Comparison of ENCODE assay signal across 15 cellular contexts in the genomic region with DNA sequence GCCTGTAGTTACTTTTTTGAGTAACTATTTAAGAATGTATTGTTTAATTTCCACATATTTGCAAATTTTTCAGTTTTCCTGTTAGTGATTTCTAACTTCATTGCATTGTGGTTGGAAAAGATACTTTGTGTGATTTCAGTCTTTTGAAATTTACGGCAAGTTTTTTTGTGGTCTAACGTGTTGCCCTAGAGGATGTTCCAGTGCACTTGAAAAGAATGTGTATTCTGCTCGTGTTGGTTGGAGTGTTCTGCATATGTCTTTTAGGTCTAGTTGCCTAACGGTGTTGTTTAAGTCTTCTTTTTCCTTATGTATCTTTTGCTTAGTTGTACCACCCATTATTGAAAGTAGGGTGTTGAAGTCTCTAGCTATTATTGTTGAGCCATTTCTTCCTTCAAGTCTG. TPM values are rescaled to one million over a fixed set of nuclear protein-coding genes. Genes with fewer than 3 reads are reported as not detected.
DNase-seq lines count a peak whose midpoint lies in the region; ATAC-seq and TF ChIP-seq lines count a peak whose summit lies in the region.
"Had no signal": no experiment of that assay in that cellular context is flagged by ENCODE, and none has a peak within 500 bp of the region (broad histone marks: within the 10 kb centered on the region; RNA-seq: fewer than 3 reads in every experiment).

No MANE protein-coding gene starts in this region.

- peaks cover 52% of the 10 kb centered on the region for H3K36me3 Mint-ChIP-seq in stimulated activated naive CD8-positive, alpha-beta T cell treated with anti-CD3 and anti-CD28 coated beads, Interleukin-15, Interleukin-2, amounts not matched to agents 100 ng/mL and 50 ng/mL, for 24 hours (ENCODE audit: low read depth)
- peaks cover 47% of the 10 kb centered on the region for H3K36me3 Mint-ChIP-seq in activated CD8-positive, alpha-beta T cell treated with anti-CD3 and anti-CD28 coated beads, Interleukin-2, amount 10 ng/mL, durations not matched to agents 7 days and 5 days (ENCODE audit: low read depth)
- peaks cover 2% of the 10 kb centered on the region for H3K36me3 Mint-ChIP-seq in effector memory CD8-positive, alpha-beta T cell (ENCODE audit: insufficient read depth)

- peaks cover 64% of the 10 kb centered on the region for H3K4me1 Mint-ChIP-seq in stimulated activated naive CD8-positive, alpha-beta T cell treated with anti-CD3 and anti-CD28 coated beads, Interleukin-15, Interleukin-2, amounts not matched to agents 100 ng/mL and 50 ng/mL, for 24 hours (ENCODE audit: low read depth)
- peaks cover 18% of the 10 kb centered on the region for H3K4me1 Mint-ChIP-seq in activated CD8-positive, alpha-beta T cell treated with anti-CD3 and anti-CD28 coated beads, Interleukin-2, amount 10 ng/mL, durations not matched to agents 7 days and 5 days (ENCODE audit: low read depth)
- peaks cover 22 to 54% of the 10 kb centered on the region in 2 donors for H3K4me1 Mint-ChIP-seq in effector memory CD8-positive, alpha-beta T cell (ENCODE audit: low read depth in 2 of 2)

- peak overlapping the region; percentile 35 for H3K4me3 Mint-ChIP-seq in stimulated activated naive CD8-positive, alpha-beta T cell treated with anti-CD3 and anti-CD28 coated beads, Interleukin-15, Interleukin-2, amounts not matched to agents 100 ng/mL and 50 ng/mL, for 24 hours
- H3K4me3 Mint-ChIP-seq in activated CD8-positive, alpha-beta T cell treated with anti-CD3 and anti-CD28 coated beads, Interleukin-2, amount 10 ng/mL, durations not matched to agents 7 days and 5 days: no peak overlapping the region
- H3K4me3 Mint-ChIP-seq in effector memory CD8-positive, alpha-beta T cell: peak overlapping the region in 1 of 2 donors; percentile 42

- no peak for DNase-seq in stimulated activated naive CD8-positive, alpha-beta T cell treated with anti-CD3 and anti-CD28 coated beads, Interleukin-15, Interleukin-2, amounts not matched to agents 100 U/mL and 50 U/mL, for 24 hours
- DNase-seq in activated CD8-positive, alpha-beta T cell treated with anti-CD3 and anti-CD28 coated beads, Interleukin-2, amount 10 ng/mL, durations not matched to agents 7 days and 5 days: no peak
- no peak for DNase-seq in effector memory CD8-positive, alpha-beta T cell
- no peak for DNase-seq in dorsolateral prefrontal cortex
- DNase-seq in effector CD4-positive, alpha-beta T cell: no peak
- no peak for DNase-seq in SIG-M5 (lab: John Stamatoyannopoulos, UW)
- DNase-seq: AML-193, NCI-H1436, NCI-H1930, NCI-H345, NCI-H524 treated with DMSO at 0.1 percent for 48 hours, PC-9 had no signal

- POLR2A ChIA-PET in activated CD8-positive, alpha-beta T cell treated with anti-CD3 and anti-CD28 coated beads, Interleukin-2, amount 10 ng/mL, durations not matched to agents 7 days and 5 days (lab: Charles Lee): no interaction called here

- H3K27ac ChIP-seq in dorsolateral prefrontal cortex: no peak overlapping the region
- H3K27ac ChIP-seq: C4-2B, PC-9, RWPE1 had no signal

- H3K27me3 Mint-ChIP-seq in stimulated activated naive CD8-positive, alpha-beta T cell treated with anti-CD3 and anti-CD28 coated beads, Interleukin-15, Interleukin-2, amounts not matched to agents 100 ng/mL and 50 ng/mL, for 24 hours: no peaks in the 10 kb centered on the region
- no peaks in the 10 kb centered on the region for H3K27me3 Mint-ChIP-seq in activated CD8-positive, alpha-beta T cell treated with anti-CD3 and anti-CD28 coated beads, Interleukin-2, amount 10 ng/mL, durations not matched to agents 7 days and 5 days (ENCODE audit: low read depth)
- no peaks in the 10 kb centered on the region for H3K27me3 Mint-ChIP-seq in effector memory CD8-positive, alpha-beta T cell

- peak overlapping the region; percentile 71 for H3K27ac Mint-ChIP-seq in stimulated activated naive CD8-positive, alpha-beta T cell treated with anti-CD3 and anti-CD28 coated beads, Interleukin-15, Interleukin-2, amounts not matched to agents 100 ng/mL and 50 ng/mL, for 24 hours
- H3K27ac Mint-ChIP-seq in activated CD8-positive, alpha-beta T cell treated with anti-CD3 and anti-CD28 coated beads, Interleukin-2, amount 10 ng/mL, durations not matched to agents 7 days and 5 days: peak overlapping the region; percentile 11
- no peak overlapping the region for H3K27ac Mint-ChIP-seq in effector memory CD8-positive, alpha-beta T cell

- H3K27me3 ChIP-seq in dorsolateral prefrontal cortex: no peaks in the 10 kb centered on the region

- H3K9me3 Mint-ChIP-seq in stimulated activated naive CD8-positive, alpha-beta T cell treated with anti-CD3 and anti-CD28 coated beads, Interleukin-15, Interleukin-2, amounts not matched to agents 100 ng/mL and 50 ng/mL, for 24 hours: peaks cover 5% of the 10 kb centered on the region
- H3K9me3 Mint-ChIP-seq in activated CD8-positive, alpha-beta T cell treated with anti-CD3 and anti-CD28 coated beads, Interleukin-2, amount 10 ng/mL, durations not matched to agents 7 days and 5 days (ENCODE audit: insufficient read depth): peaks cover 19% of the 10 kb centered on the region
- no peaks in the 10 kb centered on the region for H3K9me3 Mint-ChIP-seq in effector memory CD8-positive, alpha-beta T cell

- CTCF ChIA-PET in activated CD8-positive, alpha-beta T cell treated with anti-CD3 and anti-CD28 coated beads, Interleukin-2, amount 10 ng/mL, durations not matched to agents 7 days and 5 days (lab: Charles Lee): no interaction called here

- intact Hi-C loops in dorsolateral prefrontal cortex (cut with DNase I): no loop called here

- ATAC-seq in stimulated activated naive CD8-positive, alpha-beta T cell treated with anti-CD3 and anti-CD28 coated beads, Interleukin-15, Interleukin-2, amounts not matched to agents 100 U/mL and 50 U/mL, for 24 hours: no peak
- peak; percentile 42 for ATAC-seq in activated CD8-positive, alpha-beta T cell treated with anti-CD3 and anti-CD28 coated beads, Interleukin-2, amount 10 ng/mL, durations not matched to agents 7 days and 5 days
- ATAC-seq in effector memory CD8-positive, alpha-beta T cell (replicated peaks): peak; percentile 41

- TF ChIP-seq CTCF in dorsolateral prefrontal cortex (IDR thresholded peaks at IDR 0.05 in 54 of 56, conservative IDR thresholded peaks at IDR 0.05 in 2 of 56; ENCODE audit: low read depth in 1 of 56, partially characterized antibody in 56 of 56): no peak

- no peak overlapping the region for H3K4me3 ChIP-seq in dorsolateral prefrontal cortex
- H3K4me3 ChIP-seq: PC-9 had no signal

RNA-seq across cellular contexts. Expression of a gene that starts 59.7 kb away (rescaled TPM):
- 10 to 100 TPM; 36.6 to 37.4 TPM for total RNA-seq in activated CD8-positive, alpha-beta T cell treated with anti-CD3 and anti-CD28 coated beads, Interleukin-2, amount 10 ng/mL, durations not matched to agents 7 days and 5 days
- total RNA-seq in dorsolateral prefrontal cortex: 10 to 100 TPM; 32.2 to 74.6 (median 48.4) TPM

Comparison
In these comparisons a context has a peak if more than half of its experiments do, and no peak if none do; other contexts are left out.
1. H3K27ac Mint-ChIP-seq: peak in stimulated activated naive CD8-positive, alpha-beta T cell treated with anti-CD3 and anti-CD28 coated beads, Interleukin-15, Interleukin-2, amounts not matched to agents 100 ng/mL and 50 ng/mL, for 24 hours (single experiment) and activated CD8-positive, alpha-beta T cell treated with anti-CD3 and anti-CD28 coated beads, Interleukin-2, amount 10 ng/mL, durations not matched to agents 7 days and 5 days (single experiment); none in effector memory CD8-positive, alpha-beta T cell (0 of 2).